In genomic region chr10:49135575-49136313, GRCh38 we compare ENCODE assay signal across 14 cellular contexts. TPM values are rescaled to one million over a fixed set of nuclear protein-coding genes. Genes with fewer than 3 reads are reported as not detected.
DNase-seq lines count a peak whose midpoint lies in the region; ATAC-seq and TF ChIP-seq lines count a peak whose summit lies in the region.
"Had no signal": no experiment of that assay in that cellular context is flagged by ENCODE, and none has a peak within 500 bp of the region (broad histone marks: within the 10 kb centered on the region; RNA-seq: fewer than 3 reads in every experiment).

No MANE protein-coding gene starts in this region.

- DNase-seq in NOMO-1 treated with DMSO at 0.1 percent for 48 hours (lab: John Stamatoyannopoulos, UW; ENCODE audit: unreplicated experiment) (peak; percentile 17), NOMO-1 treated with dmso at 0.1 percent for 144 hours (lab: John Stamatoyannopoulos, UW; ENCODE audit: unreplicated experiment) (no peak), Right ventricle myocardium superior (no peak), thyroid gland (peak; percentile 28 to 34), NCI-H510A (lab: John Stamatoyannopoulos, UW) (no peak), NCI-H510A treated with DMSO at 0.1 percent for 48 hours (lab: John Stamatoyannopoulos, UW) (no peak)
- DNase-seq: activated effector memory CD4-positive, alpha-beta T cell treated with anti-CD3 and anti-CD28 coated beads, Interleukin-2, amount 50 U/mL, for 16 hours; left cardiac atrium; NCI-H748 treated with DMSO at 0.1 percent for 48 hours; testis had no signal

- H3K36me3 ChIP-seq in thyroid gland = no peaks in the 10 kb centered on the region

- H3K9me3 Mint-ChIP-seq in IgD-negative memory B cell = peaks cover 0 to 2% (median 0%) of the 10 kb centered on the region in 3 donors

- H3K36me3 Mint-ChIP-seq in IgD-negative memory B cell = no peaks in the 10 kb centered on the region

- no peak overlapping the region for H3K4me3 ChIP-seq in thyroid gland (replicated peaks in 1 of 3)
- H3K4me3 ChIP-seq: A549, testis had no signal

- H3K9me3 ChIP-seq in thyroid gland = no peaks in the 10 kb centered on the region
- H3K9me3 ChIP-seq: A549, testis had no signal

- peaks cover 4% of the 10 kb centered on the region for H3K27me3 Mint-ChIP-seq in IgD-negative memory B cell

- peaks cover 8 to 31% of the 10 kb centered on the region in 2 donors for H3K4me1 ChIP-seq in thyroid gland

- peak in 2 of 6 experiments; percentile 18 to 27 for TF ChIP-seq CTCF in thyroid gland (IDR thresholded peaks at IDR 0.05)

- 47 to 50% methylated on average over 9 of the region's 9 CpGs for WGBS in thyroid gland, 2 donors

- H3K27ac Mint-ChIP-seq in IgD-negative memory B cell = peak overlapping the region; percentile 9 to 42 (median 21)

- peaks cover 19 to 27% (median 19%) of the 10 kb centered on the region in 3 donors for H3K4me1 Mint-ChIP-seq in IgD-negative memory B cell

- H3K27ac ChIP-seq in thyroid gland = peak overlapping the region in 2 of 3 donors; percentile 18 to 58
- H3K27ac ChIP-seq: A549 had no signal

- intact Hi-C loops in Right ventricle myocardium superior (cut with DNase I) (no loop called here), thyroid gland (cut with DNase I) (no loop called here)

- ATAC-seq in Right ventricle myocardium superior (ENCODE audit: poor library complexity) (peak; percentile 42), GM21515 (IDR thresholded peaks at IDR 0.05; ENCODE audit: unreplicated experiment) (no peak)
- ATAC-seq: A549 had no signal

- peak overlapping the region; percentile 3 to 85 (median 67) for H3K4me3 Mint-ChIP-seq in IgD-negative memory B cell

- no peak for TF ChIP-seq POLR2A in thyroid gland (IDR thresholded peaks at IDR 0.05)

- no peaks in the 10 kb centered on the region for H3K27me3 ChIP-seq in thyroid gland
- H3K27me3 ChIP-seq: testis had no signal

RNA-seq across cellular contexts. Expression of gene FAM170B, which starts 1.9 kb away (rescaled TPM):
- polyA plus RNA-seq in IgD-negative memory B cell = not detected
- total RNA-seq in Right ventricle myocardium superior (not detected), thyroid gland (not detected)
- total RNA-seq: HT1080, left cardiac atrium had no signal
- polyA plus RNA-seq: A549 had no signal

RNA-seq across cellular contexts. Expression of gene VSTM4, which starts 20.4 kb away (rescaled TPM):
- polyA plus RNA-seq in IgD-negative memory B cell = not detected
- total RNA-seq in Right ventricle myocardium superior = 22.4 TPM
- 100 to 1,000 TPM in 3 of 4 donors, 10 to 100 TPM in 1; 42.9 to 220 (median 142) TPM for total RNA-seq in thyroid gland

RNA-seq across cellular contexts. Expression of gene TMEM273, which starts 52.4 kb away (rescaled TPM):
- 137 TPM for polyA plus RNA-seq in IgD-negative memory B cell
- total RNA-seq in Right ventricle myocardium superior (28.5 TPM), thyroid gland (10 to 100 TPM in 3 of 4 donors, 1 to 10 TPM in 1; 4.2 to 15.0 (median 13.2) TPM)
- total RNA-seq: HT1080 had no signal
- polyA plus RNA-seq: A549 had no signal

Comparison
In these comparisons a context has a peak if more than half of its experiments do, and no peak if none do; other contexts are left out.
1. DNase-seq: peak in NOMO-1 treated with DMSO at 0.1 percent for 48 hours (single experiment) and thyroid gland (2 of 2); none in NOMO-1 treated with dmso at 0.1 percent for 144 hours (single experiment), Right ventricle myocardium superior (single experiment), NCI-H510A (single experiment) and NCI-H510A treated with DMSO at 0.1 percent for 48 hours (single experiment).